ENCODE assay signal across 8 cellular contexts in genomic region chr22:38398609-38399401, GRCh38. TPM values are rescaled to one million over a fixed set of nuclear protein-coding genes. Genes with fewer than 3 reads are reported as not detected.
DNase-seq lines count a peak whose midpoint lies in the region; ATAC-seq and TF ChIP-seq lines count a peak whose summit lies in the region.

No MANE protein-coding gene starts in this region.

- no peaks in the 10 kb centered on the region for H3K9me3 ChIP-seq in CD8-positive, alpha-beta T cell (ENCODE audit: low read length)
- H3K9me3 ChIP-seq in heart left ventricle (no peaks in the 10 kb centered on the region), transverse colon (no peaks in the 10 kb centered on the region)

- no peak for TF ChIP-seq CTCF in CD8-positive, alpha-beta T cell (IDR thresholded peaks at IDR 0.05)
- TF ChIP-seq CTCF in heart left ventricle (IDR thresholded peaks at IDR 0.05) (peak in 2 of 12 donors; percentile 15 to 28), transverse colon (IDR thresholded peaks at IDR 0.05) (no peak)

- in situ Hi-C loops in transverse colon (cut with MboI; ENCODE audit: low pct_ligation_motif_present in 1 of 4, low pct_unique_long_range_greater_than_20kb in 1 of 4, low sequenced_read_pairs in 3 of 4), result no loop called here

- H3K4me1 ChIP-seq in CD8-positive, alpha-beta T cell (ENCODE audit: insufficient read depth, low read length), result no peaks in the 10 kb centered on the region
- H3K4me1 ChIP-seq in heart left ventricle (peaks cover 0 to 38% (median 15%) of the 10 kb centered on the region in 12 donors), transverse colon (peaks cover 0 to 36% (median 29%) of the 10 kb centered on the region in 4 donors)

- H3K27me3 ChIP-seq in CD8-positive, alpha-beta T cell (ENCODE audit: insufficient read depth, low read length), result no peaks in the 10 kb centered on the region
- H3K27me3 ChIP-seq in heart left ventricle, result no peaks in the 10 kb centered on the region
- no peaks in the 10 kb centered on the region for H3K27me3 ChIP-seq in transverse colon

- TF ChIP-seq POLR2A in heart left ventricle (IDR thresholded peaks at IDR 0.05), result peak; percentile 85 to 90
- TF ChIP-seq POLR2A in transverse colon (IDR thresholded peaks at IDR 0.05), result peak; percentile 90

- peak; percentile 67 to 91 (median 81) for DNase-seq in CD8-positive, alpha-beta T cell
- DNase-seq in LHCN-M2 (ENCODE audit: low read depth) (peak; percentile 67), SKM-1 (lab: John Stamatoyannopoulos, UW; ENCODE audit: unreplicated experiment) (peak; percentile 48), heart left ventricle (peak; percentile 87 to 95 (median 89)), pons (ENCODE audit: low spot score) (peak; percentile 52), transverse colon (peak; percentile 89)
- peak; percentile 80 for DNase-seq in activated naive CD8-positive, alpha-beta T cell treated with anti-CD3 and anti-CD28 coated beads for 36 hours

- no peaks in the 10 kb centered on the region for H3K27me3 Mint-ChIP-seq in CD8-positive, alpha-beta T cell (ENCODE audit: low read depth)
- H3K27me3 Mint-ChIP-seq in activated naive CD8-positive, alpha-beta T cell treated with anti-CD3 and anti-CD28 coated beads for 36 hours, result peaks cover 12% of the 10 kb centered on the region

- no peak for TF ChIP-seq EP300 in transverse colon (IDR thresholded peaks at IDR 0.05; ENCODE audit: low read depth)

- ATAC-seq in CD8-positive, alpha-beta T cell, result peak; percentile 79
- ATAC-seq in GM21423 (IDR thresholded peaks at IDR 0.05; ENCODE audit: unreplicated experiment), result peak; percentile 59
- ATAC-seq in heart left ventricle, result peak; percentile 76 to 92 (median 90)

- intact Hi-C loops in CD8-positive, alpha-beta T cell (cut with DNase I, micrococcal nuclease), result loop anchor here (2.0 to 10.0 kb wide), 11 partner anchors 82 to 916 kb away; partner anchors contain the start of genes CSNK1E (in 2 of the 2), DDX17 (in 2 of the 2), DMC1 (in 2 of the 2) and TMEM184B (in 2 of the 2)
- intact Hi-C loops in heart left ventricle (cut with DNase I), result loop anchor here in 4 of 10 donors (2.0 to 5.0 kb wide), 4 partner anchors 82 to 108 kb away; partner anchors contain the start of genes CSNK1E (in 2 of the 4) and DDX17 (in 2 of the 4)
- intact Hi-C loops in transverse colon (cut with DNase I; ENCODE audit: low total_unique reads), result no loop called here

- no peaks in the 10 kb centered on the region for H3K36me3 Mint-ChIP-seq in CD8-positive, alpha-beta T cell
- H3K36me3 Mint-ChIP-seq in activated naive CD8-positive, alpha-beta T cell treated with anti-CD3 and anti-CD28 coated beads for 36 hours, result no peaks in the 10 kb centered on the region

- H3K4me1 Mint-ChIP-seq in CD8-positive, alpha-beta T cell (ENCODE audit: low read depth), result peaks cover 18% of the 10 kb centered on the region
- H3K4me1 Mint-ChIP-seq in activated naive CD8-positive, alpha-beta T cell treated with anti-CD3 and anti-CD28 coated beads for 36 hours, result peaks cover 27% of the 10 kb centered on the region

- H3K36me3 ChIP-seq in CD8-positive, alpha-beta T cell (ENCODE audit: insufficient read depth, low read length), result no peaks in the 10 kb centered on the region
- H3K36me3 ChIP-seq in heart left ventricle (no peaks in the 10 kb centered on the region), transverse colon (no peaks in the 10 kb centered on the region)

- 0 to 1% (median 0%) methylated on average over 11 to 100 of the region's 101 CpGs for WGBS in heart left ventricle, 4 donors
- WGBS in transverse colon (ENCODE audit: low coverage in 1 of 2), 2 donors, result 1% methylated on average over 47 of the region's 101 CpGs; no CpG with 5 or more reads in 1 of the 2 donors

- CTCF ChIA-PET in CD8-positive, alpha-beta T cell (lab: Charles Lee), result no interaction called here

- POLR2A ChIA-PET in CD8-positive, alpha-beta T cell (lab: Charles Lee), result no interaction called here

- H3K27ac ChIP-seq in CD8-positive, alpha-beta T cell (ENCODE audit: low read depth, low read length), result peak overlapping the region; percentile 30
- H3K27ac ChIP-seq in heart left ventricle, result peak overlapping the region; percentile 92 to 100 (median 98)
- H3K27ac ChIP-seq in transverse colon, result peak overlapping the region; percentile 90 to 97 (median 97)

- H3K27ac Mint-ChIP-seq in CD8-positive, alpha-beta T cell, result no peak overlapping the region
- H3K27ac Mint-ChIP-seq in activated naive CD8-positive, alpha-beta T cell treated with anti-CD3 and anti-CD28 coated beads for 36 hours, result no peak overlapping the region

- peak overlapping the region; percentile 81 for H3K4me3 Mint-ChIP-seq in CD8-positive, alpha-beta T cell
- peak overlapping the region; percentile 78 for H3K4me3 Mint-ChIP-seq in activated naive CD8-positive, alpha-beta T cell treated with anti-CD3 and anti-CD28 coated beads for 36 hours

- no peaks in the 10 kb centered on the region for H3K9me3 Mint-ChIP-seq in CD8-positive, alpha-beta T cell
- no peaks in the 10 kb centered on the region for H3K9me3 Mint-ChIP-seq in activated naive CD8-positive, alpha-beta T cell treated with anti-CD3 and anti-CD28 coated beads for 36 hours

- H3K4me3 ChIP-seq in CD8-positive, alpha-beta T cell (ENCODE audit: low read depth, low read length), result peak overlapping the region; percentile 55
- peak overlapping the region; percentile 67 to 100 (median 92) for H3K4me3 ChIP-seq in heart left ventricle
- peak overlapping the region; percentile 90 to 98 (median 96) for H3K4me3 ChIP-seq in transverse colon

RNA-seq across cellular contexts. Expression of gene KCNJ4, which starts 56.2 kb away (rescaled TPM):
- total RNA-seq in CD8-positive, alpha-beta T cell, result not detected
- total RNA-seq in LHCN-M2 (2014; rRNA removed), result not detected in 2 replicates
- not detected for polyA plus RNA-seq in LHCN-M2 (2012)
- total RNA-seq in activated naive CD8-positive, alpha-beta T cell treated with anti-CD3 and anti-CD28 coated beads for 36 hours, result not detected
- 10 to 100 TPM; 14.5 to 85.5 (median 39.7) TPM for total RNA-seq in heart left ventricle
- 10 to 100 TPM; 20.3 to 57.9 TPM for polyA plus RNA-seq in heart left ventricle
- total RNA-seq in transverse colon, result not detected

Comparison
In these comparisons a context has a peak if more than half of its experiments do, and no peak if none do; other contexts are left out.
1. Peak in every context shown above with its lines: DNase-seq, ATAC-seq, H3K4me3 ChIP-seq and H3K27ac ChIP-seq.
2. H3K27ac ChIP-seq: peak in every context shown above with its lines; median percentile 98 in heart left ventricle; 97 in transverse colon; 30 in CD8-positive, alpha-beta T cell.
3. RNA of gene KCNJ4, which starts 56.2 kb away (total RNA-seq): 14.5 to 85.5 TPM in heart left ventricle; not detected in CD8-positive, alpha-beta T cell, not detected in LHCN-M2, not detected in activated naive CD8-positive, alpha-beta T cell treated with anti-CD3 and anti-CD28 coated beads for 36 hours and not detected in transverse colon; every median in the first group is over 10 times any median in the second.